1 cellular context compared by ENCODE assay signal in the genomic region with DNA sequence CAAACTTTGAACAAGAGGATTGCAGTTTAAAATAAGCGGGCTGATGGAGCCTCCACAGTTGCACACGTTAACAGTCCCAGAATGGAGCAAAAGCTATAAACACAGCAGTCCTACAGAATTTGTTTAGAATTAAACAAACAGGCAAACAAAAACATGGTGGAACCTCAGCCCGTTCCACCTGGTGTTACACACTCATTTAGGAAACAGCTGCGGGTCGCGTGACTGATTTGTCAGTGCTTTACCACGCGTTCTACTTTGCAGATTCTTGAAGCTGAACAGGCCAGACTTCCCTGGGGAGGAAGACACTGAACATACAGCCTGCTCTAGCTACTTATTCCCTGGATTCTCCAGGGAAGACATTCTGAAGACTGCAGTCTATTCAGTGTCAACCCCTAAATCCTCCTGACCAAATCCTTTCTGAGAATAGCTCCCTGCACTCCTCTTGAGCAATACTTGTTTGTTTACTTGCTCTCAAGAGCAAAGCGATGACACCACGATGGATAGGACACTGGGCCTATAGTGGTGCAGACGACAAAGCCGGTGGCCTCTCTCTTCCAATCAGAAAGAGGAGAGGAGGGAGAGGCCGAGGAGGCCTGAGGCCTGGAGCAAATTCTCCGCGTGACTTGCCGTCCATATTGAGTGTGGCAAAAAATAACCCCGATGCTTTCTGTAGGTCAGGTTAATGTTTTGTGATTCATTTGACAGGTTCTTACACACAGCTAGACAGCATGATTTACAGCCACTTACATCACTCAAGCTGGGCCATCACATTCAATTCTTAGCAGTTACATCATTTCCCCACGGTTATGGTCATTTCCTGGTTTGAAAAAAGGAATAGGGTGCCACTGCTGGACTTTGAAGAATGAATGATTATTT.
A peak's percentile ranks its signal among the peaks of the same experiment; 100 is the strongest.
TF ChIP-seq lines count a peak whose summit lies in the region.

No MANE protein-coding gene starts in this region.

TF ChIP-seq in GM12878, 131 proteins besides CTCF, POLR2A, EP300 and RAD21 (continued from another document):
- TF ChIP-seq STAT1 (conservative IDR thresholded peaks at IDR 0.05) = peak; percentile 42; the same call in 1 of the 2 replicates
- peak; percentile 12; the same call in 1 of the 2 replicates for TF ChIP-seq MTA2 (IDR thresholded peaks at IDR 0.05; ENCODE audit: low read depth)
- TF ChIP-seq ATF3 (IDR thresholded peaks at IDR 0.05; ENCODE audit: borderline replicate concordance, extremely low read depth, low read depth, low read length) = peak; percentile 10; the same call in 1 of the 2 replicates
- peak; percentile 88 for TF ChIP-seq FOXK2 (IDR thresholded peaks at IDR 0.05)
- peak; percentile 69 for TF ChIP-seq IKZF1 (conservative IDR thresholded peaks at IDR 0.05)
- TF ChIP-seq YY1 (IDR thresholded peaks at IDR 0.05; ENCODE audit: low read depth, low read length) = peak; percentile 100
- TF ChIP-seq ZSCAN29 (IDR thresholded peaks at IDR 0.05) = no peak
- TF ChIP-seq, protein P1, sequence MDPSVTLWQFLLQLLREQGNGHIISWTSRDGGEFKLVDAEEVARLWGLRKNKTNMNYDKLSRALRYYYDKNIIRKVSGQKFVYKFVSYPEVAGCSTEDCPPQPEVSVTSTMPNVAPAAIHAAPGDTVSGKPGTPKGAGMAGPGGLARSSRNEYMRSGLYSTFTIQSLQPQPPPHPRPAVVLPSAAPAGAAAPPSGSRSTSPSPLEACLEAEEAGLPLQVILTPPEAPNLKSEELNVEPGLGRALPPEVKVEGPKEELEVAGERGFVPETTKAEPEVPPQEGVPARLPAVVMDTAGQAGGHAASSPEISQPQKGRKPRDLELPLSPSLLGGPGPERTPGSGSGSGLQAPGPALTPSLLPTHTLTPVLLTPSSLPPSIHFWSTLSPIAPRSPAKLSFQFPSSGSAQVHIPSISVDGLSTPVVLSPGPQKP (IDR thresholded peaks at IDR 0.05; ENCODE audit: low read depth, low read length) = peak; percentile 32; the same call in 1 of the 2 replicates
- peak; percentile 96 for TF ChIP-seq TCF12 (IDR thresholded peaks at IDR 0.05; ENCODE audit: low read depth, low read length)
- TF ChIP-seq IRF4 (IDR thresholded peaks at IDR 0.05; ENCODE audit: low read depth, low read length) = peak; percentile 69
- TF ChIP-seq SP1 (IDR thresholded peaks at IDR 0.05; ENCODE audit: low read depth, low read length) = peak; percentile 93
- TF ChIP-seq POLR2AphosphoS2 (IDR thresholded peaks at IDR 0.05; ENCODE audit: low read depth, low read length) = no peak
- TF ChIP-seq SMAD5 (IDR thresholded peaks at IDR 0.05; ENCODE audit: low read depth) = no peak
- no peak for TF ChIP-seq E2F4 (IDR thresholded peaks at IDR 0.05; ENCODE audit: low read depth, low read length)
- no peak for TF ChIP-seq PAX8 (IDR thresholded peaks at IDR 0.05)
- TF ChIP-seq ZBTB40 (IDR thresholded peaks at IDR 0.05; ENCODE audit: borderline replicate concordance) = peak; percentile 73; the same call in 1 of the 2 replicates
- no peak for TF ChIP-seq ZZZ3 (IDR thresholded peaks at IDR 0.05; ENCODE audit: control insufficient read depth, insufficient read length, low read depth)
- TF ChIP-seq ZNF207 (IDR thresholded peaks at IDR 0.05; ENCODE audit: borderline replicate concordance) = peak; percentile 68; the same call in 1 of the 2 replicates
- TF ChIP-seq SMARCA5 (IDR thresholded peaks at IDR 0.05) = no peak
- no peak for TF ChIP-seq GATAD2B (conservative IDR thresholded peaks at IDR 0.05; ENCODE audit: low read depth)
- TF ChIP-seq RUNX3 (IDR thresholded peaks at IDR 0.05; ENCODE audit: low read length) = peak; percentile 56; the same call in 1 of the 2 replicates
- TF ChIP-seq ATF2 (IDR thresholded peaks at IDR 0.05; ENCODE audit: low read length) = peak; percentile 81; the same call in 1 of the 2 replicates
- TF ChIP-seq RAD51 (IDR thresholded peaks at IDR 0.05) = peak; percentile 94
- peak; percentile 58 to 84 for TF ChIP-seq SRF (IDR thresholded peaks at IDR 0.05; ENCODE audit: low read depth in 2 of 2, low read length in 2 of 2)
- no peak for TF ChIP-seq EZH2 (IDR thresholded peaks at IDR 0.05; ENCODE audit: borderline replicate concordance, control insufficient read depth, low read depth, low read length)
- peak; percentile 91 for TF ChIP-seq CHD2 (IDR thresholded peaks at IDR 0.05; ENCODE audit: borderline replicate concordance, low read depth, low read length)
- peak; percentile 70; the same call in 1 of the 2 replicates for TF ChIP-seq DPF2 (IDR thresholded peaks at IDR 0.05)
- TF ChIP-seq MEF2B (IDR thresholded peaks at IDR 0.05; ENCODE audit: partially characterized antibody, poor library complexity, severe bottlenecking) = peak; percentile 74
- no peak for TF ChIP-seq SMAD1 (IDR thresholded peaks at IDR 0.05; ENCODE audit: low read depth, partially characterized antibody)
